Comparison of ENCODE assay signal across 21 cellular contexts in the genomic region with DNA sequence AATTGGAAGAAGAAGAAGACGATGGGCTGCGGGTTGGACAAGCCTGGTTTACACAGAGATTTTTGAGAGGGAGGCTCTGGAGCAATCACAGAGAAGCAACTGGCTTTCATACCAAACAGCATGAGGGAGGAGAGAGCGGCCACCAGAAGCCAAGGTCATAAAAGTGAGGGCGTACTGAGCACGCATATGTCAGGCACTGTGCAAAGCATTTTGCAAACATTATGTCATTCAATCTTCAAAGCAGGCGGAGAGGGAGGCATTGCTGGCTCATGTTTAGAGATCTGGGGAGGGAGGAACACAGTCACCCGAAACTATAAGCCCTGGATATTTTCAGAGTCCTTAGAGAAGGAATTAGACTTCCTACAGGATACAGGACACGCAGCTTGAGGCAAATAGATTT. TPM values are rescaled to one million over a fixed set of nuclear protein-coding genes. Genes with fewer than 3 reads are reported as not detected.
DNase-seq lines count a peak whose midpoint lies in the region; ATAC-seq, FAIRE-seq and TF ChIP-seq lines count a peak whose summit lies in the region.
"Had no signal": no experiment of that assay in that cellular context is flagged by ENCODE, and none has a peak within 500 bp of the region (broad histone marks: within the 10 kb centered on the region; RNA-seq: fewer than 3 reads in every experiment).

No MANE protein-coding gene starts in this region.

- H3K79me2 ChIP-seq in astrocyte (ENCODE audit: insufficient read depth, low read length) (peaks cover 23% of the 10 kb centered on the region), smooth muscle cell (ENCODE audit: low read depth) (no peaks in the 10 kb centered on the region)

- no peaks in the 10 kb centered on the region for H3K9me3 Mint-ChIP-seq in astrocyte (ENCODE audit: unreplicated experiment)

- H3K4me3 Mint-ChIP-seq in astrocyte (ENCODE audit: unreplicated experiment): no peak overlapping the region
- H3K4me3 Mint-ChIP-seq: IgD-negative memory B cell, neural crest cell had no signal

- 49% methylated on average over 8 of the region's 8 CpGs for WGBS in smooth muscle cell (ENCODE audit: low lambda C conversion rate)

- H3F3A ChIP-seq in smooth muscle cell (ENCODE audit: low read depth): no peaks in the 10 kb centered on the region

- H4K20me1 ChIP-seq in astrocyte (ENCODE audit: insufficient read depth, low read length): peaks cover 12% of the 10 kb centered on the region
- peaks cover 26% of the 10 kb centered on the region for H4K20me1 ChIP-seq in smooth muscle cell (ENCODE audit: low read depth)

- no peak overlapping the region for H3K4me2 ChIP-seq in astrocyte (ENCODE audit: low read length)
- H3K4me2 ChIP-seq in smooth muscle cell: no peak overlapping the region

- intact Hi-C loops in gastrocnemius medialis (cut with DNase I; ENCODE audit: low total_unique reads): no loop called here
- intact Hi-C loops in dorsolateral prefrontal cortex (cut with DNase I): loop anchor here in 1 of 2 donors (5.0 kb wide), 1 partner anchor 36 kb away; no protein-coding TSS in a partner anchor

- H3K27ac ChIP-seq in astrocyte (ENCODE audit: low read depth, low read length) (no peak overlapping the region), gastrocnemius medialis (peak overlapping the region; percentile 79 to 92 (median 85)), dorsolateral prefrontal cortex (peak overlapping the region in 14 of 59 donors; percentile 4 to 59 (median 38)), smooth muscle cell (ENCODE audit: low read depth) (no peak overlapping the region)
- H3K27ac ChIP-seq: right atrium auricular region had no signal

- peaks cover 31% of the 10 kb centered on the region for H3K36me3 Mint-ChIP-seq in astrocyte (ENCODE audit: low read depth, unreplicated experiment)

- TF ChIP-seq CTCF in astrocyte (IDR thresholded peaks at IDR 0.05; ENCODE audit: insufficient read depth, low read depth, low read length) (no peak), gastrocnemius medialis (IDR thresholded peaks at IDR 0.05 in 4 of 5, conservative IDR thresholded peaks at IDR 0.05 in 1 of 5) (no peak), dorsolateral prefrontal cortex (IDR thresholded peaks at IDR 0.05 in 54 of 56, conservative IDR thresholded peaks at IDR 0.05 in 2 of 56; ENCODE audit: low read depth in 1 of 56, partially characterized antibody in 56 of 56) (no peak), smooth muscle cell (IDR thresholded peaks at IDR 0.05; ENCODE audit: borderline replicate concordance, insufficient read depth, poor library complexity, severe bottlenecking) (no peak)

- H3K27me3 Mint-ChIP-seq in astrocyte (ENCODE audit: low read depth, unreplicated experiment): no peaks in the 10 kb centered on the region

- H3K4me3 ChIP-seq in astrocyte (ENCODE audit: insufficient read depth, low read depth, low read length): no peak overlapping the region
- H3K4me3 ChIP-seq in gastrocnemius medialis: peak overlapping the region in 1 of 4 donors; percentile 19
- H3K4me3 ChIP-seq in dorsolateral prefrontal cortex: peak overlapping the region in 1 of 59 donors; percentile 5
- H3K4me3 ChIP-seq in smooth muscle cell: no peak overlapping the region
- H3K4me3 ChIP-seq: GM12878, right atrium auricular region had no signal

- in situ Hi-C loops in gastrocnemius medialis (cut with MboI; ENCODE audit: low sequenced_read_pairs in 4 of 4): loop anchor here in 1 of 4 donors (5.0 kb wide), 1 partner anchor 51 kb away; no protein-coding TSS in a partner anchor

- no peak overlapping the region for H2AFZ ChIP-seq in astrocyte (ENCODE audit: low read depth, low read length)
- H2AFZ ChIP-seq in smooth muscle cell (ENCODE audit: low read depth): no peak overlapping the region

- FAIRE-seq in astrocyte (lab: Jason Lieb, UNC): peak; percentile 29
- FAIRE-seq: GM12878, islet of Langerhans had no signal

- H3K4me1 ChIP-seq in astrocyte (ENCODE audit: insufficient read depth, low read length): peaks cover 31% of the 10 kb centered on the region
- peaks cover 59 to 73% of the 10 kb centered on the region in 2 donors for H3K4me1 ChIP-seq in gastrocnemius medialis
- H3K4me1 ChIP-seq in smooth muscle cell (ENCODE audit: low read depth): no peaks in the 10 kb centered on the region
- H3K4me1 ChIP-seq: Caco-2 had no signal

- ATAC-seq in gastrocnemius medialis: peak; percentile 76
- ATAC-seq: GM12878 had no signal

- H3K9me3 ChIP-seq in astrocyte (ENCODE audit: insufficient read depth, low read depth, low read length) (peaks cover 2% of the 10 kb centered on the region), gastrocnemius medialis (no peaks in the 10 kb centered on the region), smooth muscle cell (replicated peaks; ENCODE audit: low read depth) (no peaks in the 10 kb centered on the region)
- H3K9me3 ChIP-seq: Caco-2 had no signal

- H3K9ac ChIP-seq in astrocyte (ENCODE audit: low read length) (no peak overlapping the region), smooth muscle cell (ENCODE audit: low read depth) (no peak overlapping the region)

- peaks cover 18% of the 10 kb centered on the region for H3K4me1 Mint-ChIP-seq in astrocyte (ENCODE audit: low read depth, unreplicated experiment)

- H3K27ac Mint-ChIP-seq in astrocyte (ENCODE audit: unreplicated experiment): no peak overlapping the region

- peak; percentile 49 to 75 for TF ChIP-seq POLR2A in gastrocnemius medialis (IDR thresholded peaks at IDR 0.05)

- DNase-seq in EL (peak; percentile 50), astrocyte (ENCODE audit: low read depth) (no peak), hepatic stellate cell (ENCODE audit: low spot score) (peak; percentile 93), gastrocnemius medialis (peak; percentile 78 to 83), dorsolateral prefrontal cortex (no peak), smooth muscle cell (lab: John Stamatoyannopoulos, UW; ENCODE audit: unreplicated experiment) (no peak), NCI-H2171 (lab: John Stamatoyannopoulos, UW) (no peak)
- no peak for DNase-seq in activated effector memory CD4-positive, alpha-beta T cell treated with Interleukin-2 at 50 U/mL for 16 hours
- DNase-seq: AML-193, Caco-2, cerebellar nuclear complex, head of caudate nucleus, mesendoderm, NCI-H187, NCI-H446 treated with DMSO at 0.1 percent for 48 hours, T-helper 9 cell had no signal

- H3K36me3 ChIP-seq in astrocyte (ENCODE audit: insufficient read depth, low read length): no peaks in the 10 kb centered on the region
- no peaks in the 10 kb centered on the region for H3K36me3 ChIP-seq in gastrocnemius medialis
- no peaks in the 10 kb centered on the region for H3K36me3 ChIP-seq in smooth muscle cell (ENCODE audit: low read depth)
- H3K36me3 ChIP-seq: right atrium auricular region had no signal

- no peaks in the 10 kb centered on the region for H3K27me3 ChIP-seq in astrocyte (ENCODE audit: insufficient read depth, low read length)
- no peaks in the 10 kb centered on the region for H3K27me3 ChIP-seq in gastrocnemius medialis
- H3K27me3 ChIP-seq in dorsolateral prefrontal cortex: no peaks in the 10 kb centered on the region
- no peaks in the 10 kb centered on the region for H3K27me3 ChIP-seq in smooth muscle cell (ENCODE audit: low read depth)
- H3K27me3 ChIP-seq: right atrium auricular region had no signal

RNA-seq across cellular contexts. Expression of gene RAMACL, which starts 24.7 kb away (rescaled TPM):
- total RNA-seq in astrocyte (1.2 and 1.3 TPM in 2 replicates), gastrocnemius medialis (1 to 10 TPM in 1 of 4 donors, under 1 TPM in 3; 0.18 to 5.6 (median 0.58) TPM), dorsolateral prefrontal cortex (10 to 100 TPM in 10 of 120 experiments, 1 to 10 TPM in 110; 1.7 to 13.4 (median 7.1) TPM), smooth muscle cell (0.13 and 0.99 TPM in 2 replicates)
- 0.14 and 0.89 TPM in 2 replicates for polyA plus RNA-seq in smooth muscle cell

Comparison
In these comparisons a context has a peak if more than half of its experiments do, and no peak if none do; other contexts are left out.
1. DNase-seq: peak in EL (single experiment), hepatic stellate cell (single experiment) and gastrocnemius medialis (2 of 2); none in astrocyte (single experiment), dorsolateral prefrontal cortex (0 of 10), smooth muscle cell (single experiment), activated effector memory CD4-positive, alpha-beta T cell treated with Interleukin-2 at 50 U/mL for 16 hours (single experiment) and NCI-H2171 (single experiment).
2. H3K27ac ChIP-seq: peak in gastrocnemius medialis (4 of 4); none in astrocyte (single experiment) and smooth muscle cell (single experiment).